In the genomic region with DNA sequence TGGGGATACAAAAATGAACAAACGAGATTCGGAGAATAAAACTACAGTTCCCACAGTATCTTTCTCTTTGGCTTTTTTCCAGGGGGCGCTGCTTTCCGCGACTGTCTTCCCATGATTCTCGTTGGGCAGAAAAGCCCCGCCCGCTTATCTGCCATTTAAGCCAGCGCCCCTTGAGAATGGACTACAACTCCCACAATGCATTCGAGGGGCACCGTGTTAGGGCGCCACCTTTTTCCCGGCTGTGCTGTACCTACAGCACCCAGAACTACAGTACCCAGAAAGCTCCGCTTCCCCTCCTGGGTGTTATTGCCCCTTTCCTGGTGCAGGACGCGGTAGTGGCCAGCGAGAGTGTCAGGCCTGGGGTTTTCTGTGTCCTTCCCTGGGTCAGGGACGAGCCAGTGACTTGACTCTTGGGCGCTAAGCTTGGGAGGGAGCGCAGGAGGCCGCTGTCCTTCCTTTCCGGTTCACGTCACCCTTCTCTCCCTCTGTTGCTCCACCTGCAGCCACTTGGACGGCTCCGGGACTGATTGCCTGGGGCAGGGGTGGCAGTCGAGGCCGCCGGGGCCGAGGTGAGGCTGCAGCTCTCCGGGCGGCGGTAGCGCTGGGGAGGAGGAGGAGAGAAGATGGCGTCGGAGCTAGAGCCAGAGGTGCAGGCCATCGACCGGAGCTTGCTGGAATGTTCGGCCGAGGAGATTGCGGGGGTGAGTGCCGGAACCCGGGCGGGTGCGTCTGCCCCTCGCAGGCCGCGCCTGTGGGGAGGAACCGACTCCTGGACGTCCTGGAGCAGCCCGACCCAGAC, we compare ENCODE assay signal across 8 cellular contexts. TPM values are rescaled to one million over a fixed set of nuclear protein-coding genes. Genes with fewer than 3 reads are reported as not detected.
DNase-seq lines count a peak whose midpoint lies in the region; ATAC-seq, FAIRE-seq and TF ChIP-seq lines count a peak whose summit lies in the region.

Gene UBR2 (plus strand): TSS at position 333 of the 799 bp plus-strand sequence. CDS start 291 bp downstream, at position 624.

- H3K9me2 ChIP-seq in OCI-LY1 (ENCODE audit: low read depth, low read length) = no peaks in the 10 kb centered on the region

- H3K4me1 ChIP-seq in HUES64 (ENCODE audit: insufficient read depth, low read length) (0 out of 2 replicates have a peak, but pooled peaks cover 3% of the 10 kb centered on the region), OCI-LY1 (ENCODE audit: insufficient read depth, low read length, severe bottlenecking) (peaks cover 17% of the 10 kb centered on the region), mesodermal cell (ENCODE audit: control insufficient read depth, insufficient read depth, low read length, poor library complexity, severe bottlenecking) (no peaks in the 10 kb centered on the region)

- peak; percentile 96 for FAIRE-seq in endometrium (lab: Jason Lieb, UNC)

- no peaks in the 10 kb centered on the region for H4K20me1 ChIP-seq in OCI-LY1 (ENCODE audit: insufficient read depth, low read length)

- H3K79me2 ChIP-seq in OCI-LY1 (ENCODE audit: insufficient read depth, low read length) = peaks cover 42% of the 10 kb centered on the region

- peak within 1 kb of the TSS; percentile 87 for H3K4me2 ChIP-seq in OCI-LY1 (ENCODE audit: low read length)

- peak; percentile 99 for DNase-seq in DMS 273 (lab: John Stamatoyannopoulos, UW; ENCODE audit: unreplicated experiment)
- peak; percentile 89 for DNase-seq in activated CD8-positive, alpha-beta memory T cell treated with anti-CD3 and anti-CD28 coated beads, Interleukin-2, amount 50 U/mL, for 4 hours
- DNase-seq in stimulated activated CD8-positive, alpha-beta memory T cell treated with anti-CD3 and anti-CD28 coated beads, Interleukin-15, amount 100 ng/mL, for 4 hours (ENCODE audit: low read depth in 2 of 2) = peak; percentile 77 to 93

- H3K27me3 ChIP-seq in HUES64 (ENCODE audit: insufficient read depth, low read length) (no peaks in the 10 kb centered on the region), OCI-LY1 (ENCODE audit: insufficient read depth, low read length) (no peaks in the 10 kb centered on the region)

- no peaks in the 10 kb centered on the region for H3F3A ChIP-seq in OCI-LY1 (ENCODE audit: insufficient read depth, low read length)

- H2AFZ ChIP-seq in OCI-LY1 (ENCODE audit: low read length) = peak within 1 kb of the TSS; percentile 93; the same call in 1 of the 2 replicates

- peak within 1 kb of the TSS; percentile 89 for H3K27ac ChIP-seq in HUES64 (ENCODE audit: low read depth, low read length)
- H3K27ac ChIP-seq in OCI-LY1 (ENCODE audit: low read depth, low read length, poor library complexity, severe bottlenecking) = peak within 1 kb of the TSS; percentile 52
- H3K27ac ChIP-seq in mesodermal cell (ENCODE audit: low read depth, low read length, severe bottlenecking) = peak within 1 kb of the TSS; percentile 91

- H3K9ac ChIP-seq in HUES64 (ENCODE audit: low read depth, low read length) (peak within 1 kb of the TSS; percentile 80), OCI-LY1 (ENCODE audit: low read length) (peak within 1 kb of the TSS; percentile 84)

- peak; percentile 47; the same call in 1 of the 2 replicates for TF ChIP-seq CTCF in OCI-LY1 (IDR thresholded peaks at IDR 0.05; ENCODE audit: low read length)

- H3K9me3 ChIP-seq in HUES64 (ENCODE audit: insufficient read depth, low read depth, low read length) (no peaks in the 10 kb centered on the region), OCI-LY1 (ENCODE audit: low read length) (0 out of 2 replicates have a peak, but pooled peaks cover under 1% of the 10 kb centered on the region), mesodermal cell (ENCODE audit: control insufficient read depth, low read length) (no peaks in the 10 kb centered on the region)

- WGBS in HUES64 = 2% methylated on average over 50 of the region's 50 CpGs
- WGBS in mesodermal cell (ENCODE audit: insufficient coverage in 2 of 2), 2 experiments = 0% methylated on average over 34 to 36 of the region's 50 CpGs

- H3K4me3 ChIP-seq in HUES64 (ENCODE audit: low read length) (peak within 1 kb of the TSS; percentile 90), OCI-LY1 (ENCODE audit: low read depth, low read length, poor library complexity, severe bottlenecking) (peak within 1 kb of the TSS; percentile 90), mesodermal cell (ENCODE audit: extremely low read depth, insufficient read depth, low read length, poor library complexity, severe bottlenecking) (peak within 1 kb of the TSS; percentile 93)

- ATAC-seq in GM21447 (IDR thresholded peaks at IDR 0.05; ENCODE audit: unreplicated experiment) = peak; percentile 92

- H3K36me3 ChIP-seq in HUES64 (ENCODE audit: insufficient read depth, low read length) = no peaks in the 10 kb centered on the region; the same call in 1 of the 2 replicates
- H3K36me3 ChIP-seq in OCI-LY1 (ENCODE audit: insufficient read depth, low read length) = peaks cover 4% of the 10 kb centered on the region; the same call in 1 of the 2 replicates
- H3K36me3 ChIP-seq in mesodermal cell (ENCODE audit: control insufficient read depth, insufficient read depth, low read length) = peaks cover 15% of the 10 kb centered on the region

RNA-seq across cellular contexts. Expression of gene UBR2, which starts in this region (rescaled TPM):
- 8.3 TPM for polyA plus RNA-seq in HUES64 (2013, experiment 1 of 2)
- 7.6 TPM for polyA plus RNA-seq in HUES64 (2013, experiment 2 of 2)
- polyA plus RNA-seq in mesodermal cell (2013, experiment 1 of 2) = 14.3 TPM
- 15.4 TPM for polyA plus RNA-seq in mesodermal cell (2013, experiment 2 of 2)

Comparison
In these comparisons a context has a peak if more than half of its experiments do, and no peak if none do; other contexts are left out.
1. Peak in every context shown above with its lines: DNase-seq, ATAC-seq, H3K4me3 ChIP-seq and H3K27ac ChIP-seq.